11 cellular contexts compared by ENCODE assay signal in genomic region chr1:17572264-17572985, GRCh38. TPM values are rescaled to one million over a fixed set of nuclear protein-coding genes. Genes with fewer than 3 reads are reported as not detected.
A peak's percentile ranks its signal among the peaks of the same experiment; 100 is the strongest.
DNase-seq lines count a peak whose midpoint lies in the region; TF ChIP-seq lines count a peak whose summit lies in the region.
"Had no signal": no experiment of that assay in that cellular context is flagged by ENCODE, and none has a peak within 500 bp of the region (broad histone marks: within the 10 kb centered on the region; RNA-seq: fewer than 3 reads in every experiment).

No MANE protein-coding gene starts in this region.

- H3K4me3 Mint-ChIP-seq in HFFc6 (no peak overlapping the region), chondrocyte (ENCODE audit: unreplicated experiment) (no peak overlapping the region), nephron progenitor cell (peak overlapping the region; percentile 57)

- H3K27ac Mint-ChIP-seq in HFFc6 (no peak overlapping the region), chondrocyte (ENCODE audit: unreplicated experiment) (peak overlapping the region; percentile 27), nephron progenitor cell (peak overlapping the region; percentile 48)

- H3K27me3 ChIP-seq in GM06990 (replicated peaks; ENCODE audit: control insufficient read depth, insufficient read depth, low read length): peaks cover 2% of the 10 kb centered on the region

- H3K36me3 Mint-ChIP-seq in HFFc6 (ENCODE audit: low read depth) (no peaks in the 10 kb centered on the region; the same call in 1 of the 2 replicates), chondrocyte (ENCODE audit: low read depth) (no peaks in the 10 kb centered on the region), nephron progenitor cell (ENCODE audit: low read depth) (no peaks in the 10 kb centered on the region)

- H3K4me1 Mint-ChIP-seq in HFFc6 (ENCODE audit: low read depth) (peaks cover 35% of the 10 kb centered on the region), chondrocyte (ENCODE audit: low read depth) (peaks cover 71% of the 10 kb centered on the region), nephron progenitor cell (peaks cover 89% of the 10 kb centered on the region)

- peaks cover 5% of the 10 kb centered on the region for H3K27me3 Mint-ChIP-seq in HFFc6 (ENCODE audit: insufficient read depth)
- H3K27me3 Mint-ChIP-seq in chondrocyte (ENCODE audit: low read depth): no peaks in the 10 kb centered on the region
- H3K27me3 Mint-ChIP-seq in nephron progenitor cell (ENCODE audit: low read depth, poor library complexity): peaks cover 7% of the 10 kb centered on the region

- no peak overlapping the region for H3K4me3 ChIP-seq in GM06990 (replicated peaks; ENCODE audit: low read depth, low read length)

- DNase-seq in GM06990 (ENCODE audit: extremely low read depth, insufficient read length) (no peak), HFFc6 (no peak), chondrocyte (ENCODE audit: low spot score) (no peak), nephron progenitor cell (no peak), kidney glomerular epithelial cell (lab: John Stamatoyannopoulos, UW) (no peak), activated gamma-delta T cell (lab: John Stamatoyannopoulos, UW) (no peak), T1000 (lab: John Stamatoyannopoulos, UW) (no peak), NK-92 (lab: John Stamatoyannopoulos, UW; ENCODE audit: unreplicated experiment) (no peak)
- DNase-seq: activated effector memory CD4-positive, alpha-beta T cell treated with anti-CD3 and anti-CD28 coated beads, Interleukin-2, amount 50 U/mL, for 16 hours; NCI-H187 treated with DMSO at 0.1 percent for 48 hours; stimulated activated CD4-positive, alpha-beta T cell treated with anti-CD3 and anti-CD28 coated beads, Interleukin-4, amount 100 ng/mL, for 1 hour had no signal

- H3K36me3 ChIP-seq in GM06990 (ENCODE audit: control insufficient read depth, insufficient read depth, low read length): no peaks in the 10 kb centered on the region

- no peaks in the 10 kb centered on the region for H3K9me3 Mint-ChIP-seq in HFFc6
- H3K9me3 Mint-ChIP-seq in chondrocyte (ENCODE audit: low read depth): peaks cover 6% of the 10 kb centered on the region
- no peaks in the 10 kb centered on the region for H3K9me3 Mint-ChIP-seq in nephron progenitor cell

- TF ChIP-seq CTCF in GM06990 (IDR thresholded peaks at IDR 0.05; ENCODE audit: insufficient read depth, low read length, poor library complexity, severe bottlenecking): peak; percentile 47
- TF ChIP-seq CTCF in HFFc6 (IDR thresholded peaks at IDR 0.05): peak; percentile 47; the same call in 1 of the 2 replicates
- no peak for TF ChIP-seq CTCF in chondrocyte (IDR thresholded peaks at IDR 0.05)
- TF ChIP-seq CTCF in nephron progenitor cell (IDR thresholded peaks at IDR 0.05): no peak

RNA-seq across cellular contexts. Expression of gene ARHGEF10L, which starts 32.9 kb away (rescaled TPM):
- 10 to 100 TPM; 11.1 to 29.0 (median 26.7) TPM for total RNA-seq in HFFc6 (2021; fragmentation: NEBNext Ultra II Directional; extraction: Animal tissue kit (Norgen Biotek cat#: 25700))
- total RNA-seq in chondrocyte: 27.3 to 40.6 TPM (median 40.0 TPM) in 3 replicates

Comparison
In these comparisons a context has a peak if more than half of its experiments do, and no peak if none do; other contexts are left out.
1. CTCF ChIP-seq: peak in GM06990 (single experiment) and HFFc6 (single experiment); none in chondrocyte (single experiment) and nephron progenitor cell (single experiment).